ENCODE assay signal across 1 cellular context in genomic region chr19:23393121-23393520, GRCh38.
TF ChIP-seq lines count a peak whose summit lies in the region.

No MANE protein-coding gene starts in this region.

TF ChIP-seq in GM12878, 131 proteins besides CTCF, POLR2A, EP300 and RAD21:
- no peak for TF ChIP-seq E4F1 (IDR thresholded peaks at IDR 0.05; ENCODE audit: borderline replicate concordance, partially characterized antibody)
- TF ChIP-seq CHD4 (IDR thresholded peaks at IDR 0.05) = no peak
